In the genomic region with DNA sequence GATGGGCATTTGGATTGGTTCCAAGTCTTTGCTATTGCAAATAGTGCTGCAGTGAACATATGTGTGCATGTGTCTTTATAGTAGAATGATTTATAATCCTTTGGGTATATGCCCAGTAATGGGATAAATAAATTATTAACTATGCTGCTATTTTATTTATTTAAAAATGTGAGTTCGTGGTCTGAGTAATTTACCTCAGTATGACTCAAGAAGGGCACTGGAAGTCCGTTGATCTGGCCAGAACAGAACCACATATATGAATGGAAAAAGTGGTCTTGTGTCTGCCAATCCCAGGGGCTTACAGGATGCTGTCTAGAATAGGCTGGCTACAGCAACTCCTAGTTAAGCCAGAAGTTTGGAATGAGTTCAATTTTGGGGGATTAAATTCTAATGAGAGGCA, we compare ENCODE assay signal across 22 cellular contexts.
"Had no signal": no experiment of that assay in that cellular context is flagged by ENCODE, and none has a peak within 500 bp of the region (broad histone marks: within the 10 kb centered on the region; RNA-seq: fewer than 3 reads in every experiment).

No MANE protein-coding gene starts in this region.

- H3K27ac ChIP-seq: SJSA1, SK-N-MC had no signal

- H3K36me3 ChIP-seq: SJSA1 had no signal

- H3K4me3 ChIP-seq: SJSA1, SK-N-MC had no signal

- DNase-seq: IMR-90, Karpas-422, KG1, MM.1S, NCI-H1092 treated with DMSO at 0.1 percent for 48 hours, NCI-H1436, NCI-H187, NCI-H2029, NCI-H2081 treated with DMSO at 0.1 percent for 48 hours, NCI-H2171, NCI-H226, NCI-H446, NCI-H510A, NCI-H524 treated with DMSO at 0.1 percent for 48 hours, NCI-H69, NCI-H774, PC-3, Right ventricle myocardium superior, RPMI8226, SIG-M5 had no signal

- H3K4me1 ChIP-seq: SJSA1 had no signal
